ENCODE assay signal across 10 cellular contexts in genomic region chr4:8439168-8439567, GRCh38. TPM values are rescaled to one million over a fixed set of nuclear protein-coding genes. Genes with fewer than 3 reads are reported as not detected.
DNase-seq lines count a peak whose midpoint lies in the region; FAIRE-seq and TF ChIP-seq lines count a peak whose summit lies in the region.
"Had no signal": no experiment of that assay in that cellular context is flagged by ENCODE, and none has a peak within 500 bp of the region (broad histone marks: within the 10 kb centered on the region; RNA-seq: fewer than 3 reads in every experiment).

No MANE protein-coding gene starts in this region.

- no peaks in the 10 kb centered on the region for H3K27me3 Mint-ChIP-seq in Caco-2 (ENCODE audit: insufficient read depth, unreplicated experiment)
- peaks cover 17% of the 10 kb centered on the region for H3K27me3 Mint-ChIP-seq in endothelial cell (ENCODE audit: unreplicated experiment)
- H3K27me3 Mint-ChIP-seq in osteocyte (ENCODE audit: unreplicated experiment): no peaks in the 10 kb centered on the region

- H3K36me3 Mint-ChIP-seq in Caco-2 (ENCODE audit: insufficient read depth, unreplicated experiment) (peaks cover 17% of the 10 kb centered on the region), endothelial cell (ENCODE audit: low read depth, unreplicated experiment) (peaks cover 7% of the 10 kb centered on the region), osteocyte (ENCODE audit: unreplicated experiment) (peaks cover 3% of the 10 kb centered on the region)

- H3K4me1 ChIP-seq in Caco-2 (peaks cover 7% of the 10 kb centered on the region; the same call in 1 of the 2 replicates), OCI-LY1 (ENCODE audit: insufficient read depth, low read length, severe bottlenecking) (peaks cover 55% of the 10 kb centered on the region)

- H3K9ac ChIP-seq in OCI-LY1 (ENCODE audit: low read length): no peak overlapping the region

- intact Hi-C loops in Caco-2 (cut with micrococcal nuclease; ENCODE audit: unreplicated experiment): no loop called here

- CTCF ChIA-PET in Caco-2 (lab: Charles Lee): interaction anchor here (1.4 kb wide), 1 partner anchor 10 kb away, joined by 3 read pairs; no protein-coding TSS in a partner anchor

- H3K27me3 ChIP-seq in Caco-2 (replicated peaks; ENCODE audit: control insufficient read depth, insufficient read depth, low read length) (no peaks in the 10 kb centered on the region), OCI-LY1 (ENCODE audit: insufficient read depth, low read length) (no peaks in the 10 kb centered on the region)

- POLR2A ChIA-PET in Caco-2 (lab: Charles Lee): no interaction called here

- H3F3A ChIP-seq in OCI-LY1 (ENCODE audit: insufficient read depth, low read length): no peaks in the 10 kb centered on the region

- no peaks in the 10 kb centered on the region for H3K9me3 Mint-ChIP-seq in Caco-2 (ENCODE audit: unreplicated experiment)
- peaks cover 6% of the 10 kb centered on the region for H3K9me3 Mint-ChIP-seq in endothelial cell (ENCODE audit: unreplicated experiment)
- H3K9me3 Mint-ChIP-seq in osteocyte (ENCODE audit: unreplicated experiment): no peaks in the 10 kb centered on the region

- no peak for FAIRE-seq in D721Med (lab: Jason Lieb, UNC)
- FAIRE-seq: colon had no signal

- peak overlapping the region; percentile 61 for H3K4me2 ChIP-seq in OCI-LY1 (ENCODE audit: low read length)

- H3K9me3 ChIP-seq in Caco-2 (no peaks in the 10 kb centered on the region), OCI-LY1 (ENCODE audit: low read length) (no peaks in the 10 kb centered on the region)

- H3K4me3 ChIP-seq in Caco-2 (ENCODE audit: low read depth, low read length) (peak overlapping the region; percentile 96), OCI-LY1 (ENCODE audit: low read depth, low read length, poor library complexity, severe bottlenecking) (peak overlapping the region; percentile 86)

- no TSS peak for BruUV-seq in Caco-2 (replicated peaks; lab: Mats Ljungman, UMichigan)

- H4K20me1 ChIP-seq in OCI-LY1 (ENCODE audit: insufficient read depth, low read length): no peaks in the 10 kb centered on the region

- H2AFZ ChIP-seq in OCI-LY1 (ENCODE audit: low read length): no peak overlapping the region

- DNase-seq in Caco-2 (no peak), endothelial cell (ENCODE audit: low spot score) (no peak), osteocyte (ENCODE audit: extremely low spot score, unreplicated experiment) (no peak), HCEC 1CT (no peak), HuH-7 (ENCODE audit: low spot score) (no peak), D721Med (ENCODE audit: insufficient read length, low spot score) (no peak)
- no peak for DNase-seq in activated effector memory CD4-positive, alpha-beta T cell treated with anti-CD3 and anti-CD28 coated beads, Interleukin-2, amount 50 U/mL, for 16 hours

- peak overlapping the region; percentile 84 for H3K4me3 Mint-ChIP-seq in Caco-2 (ENCODE audit: unreplicated experiment)
- H3K4me3 Mint-ChIP-seq in endothelial cell (ENCODE audit: unreplicated experiment): peak overlapping the region; percentile 28
- peak overlapping the region; percentile 53 for H3K4me3 Mint-ChIP-seq in osteocyte (ENCODE audit: unreplicated experiment)

- 0 out of 2 replicates have a peak, but pooled peaks cover 12% of the 10 kb centered on the region for H3K79me2 ChIP-seq in OCI-LY1 (ENCODE audit: insufficient read depth, low read length)

- H3K36me3 ChIP-seq in Caco-2 (ENCODE audit: control insufficient read depth, insufficient read depth, low read length): no peaks in the 10 kb centered on the region
- H3K36me3 ChIP-seq in OCI-LY1 (ENCODE audit: insufficient read depth, low read length): no peaks in the 10 kb centered on the region

- TF ChIP-seq CTCF in Caco-2 (IDR thresholded peaks at IDR 0.05; ENCODE audit: insufficient read depth in 1 of 2, low read depth in 1 of 2, low read length in 1 of 2, severe bottlenecking in 1 of 2, unreplicated experiment in 1 of 2) (no peak), OCI-LY1 (IDR thresholded peaks at IDR 0.05; ENCODE audit: low read length) (no peak), endothelial cell (IDR thresholded peaks at IDR 0.05; ENCODE audit: unreplicated experiment) (no peak), osteocyte (IDR thresholded peaks at IDR 0.05) (no peak), D721Med (IDR thresholded peaks at IDR 0.05; ENCODE audit: insufficient read depth, missing control alignments) (no peak)

- H3K9me2 ChIP-seq in OCI-LY1 (ENCODE audit: low read depth, low read length): no peaks in the 10 kb centered on the region

- no peak overlapping the region for H3K27ac ChIP-seq in OCI-LY1 (ENCODE audit: low read depth, low read length, poor library complexity, severe bottlenecking)
- H3K27ac ChIP-seq: SK-N-MC had no signal

- H3K27ac Mint-ChIP-seq in Caco-2 (ENCODE audit: unreplicated experiment): peak overlapping the region; percentile 98
- H3K27ac Mint-ChIP-seq in endothelial cell (ENCODE audit: unreplicated experiment): peak overlapping the region; percentile 95
- H3K27ac Mint-ChIP-seq in osteocyte (ENCODE audit: unreplicated experiment): peak overlapping the region; percentile 56

- H3K4me1 Mint-ChIP-seq in Caco-2 (ENCODE audit: low read depth, unreplicated experiment) (peaks cover 35% of the 10 kb centered on the region), endothelial cell (ENCODE audit: unreplicated experiment) (peaks cover 66% of the 10 kb centered on the region), osteocyte (ENCODE audit: unreplicated experiment) (peaks cover 51% of the 10 kb centered on the region)

RNA-seq across cellular contexts. Expression of gene ACOX3, which starts 1.4 kb away (rescaled TPM):
- total RNA-seq in Caco-2 (2022) (11.5 and 14.1 TPM in 2 replicates), endothelial cell (ENCODE audit: unreplicated experiment) (44.1 TPM), osteocyte (25.2 and 25.9 TPM in 2 replicates)

RNA-seq across cellular contexts. Expression of gene TRMT44, which starts 1.4 kb away (rescaled TPM):
- total RNA-seq in Caco-2 (2022) (22.3 and 23.4 TPM in 2 replicates), endothelial cell (ENCODE audit: unreplicated experiment) (38.5 TPM), osteocyte (20.4 and 24.5 TPM in 2 replicates)

Comparison
In these comparisons a context has a peak if more than half of its experiments do, and no peak if none do; other contexts are left out.
1. H3K4me3 Mint-ChIP-seq: peak in every context shown above with its lines; median percentile 84 in Caco-2; 53 in osteocyte; 28 in endothelial cell.